Comparison of ENCODE assay signal across 8 cellular contexts in genomic region chr7:135160858-135161653, GRCh38.
DNase-seq lines count a peak whose midpoint lies in the region; ATAC-seq and TF ChIP-seq lines count a peak whose summit lies in the region.

No MANE protein-coding gene starts in this region.

- peaks cover 8% of the 10 kb centered on the region for H3K79me2 ChIP-seq in parathyroid adenoma

- H3K4me3 Mint-ChIP-seq in dendritic cell treated with granulocyte-macrophage colony-stimulating factor and Interleukin-4, amounts not matched to agents 40 ng/mL and 50 ng/mL, for 4 days = peak overlapping the region; percentile 41

- no peaks in the 10 kb centered on the region for H3K9me3 ChIP-seq in parathyroid adenoma (ENCODE audit: control insufficient read depth, low read length)

- peak overlapping the region; percentile 84 for H3K27ac Mint-ChIP-seq in dendritic cell treated with granulocyte-macrophage colony-stimulating factor and Interleukin-4, amounts not matched to agents 40 ng/mL and 50 ng/mL, for 4 days

- no peaks in the 10 kb centered on the region for H3K36me3 ChIP-seq in parathyroid adenoma (ENCODE audit: control insufficient read depth, insufficient read depth, low read length)

- peak overlapping the region; percentile 5 for H3K27ac ChIP-seq in parathyroid adenoma

- H3K27me3 ChIP-seq in parathyroid adenoma (ENCODE audit: control insufficient read depth, insufficient read depth, low read length) = no peaks in the 10 kb centered on the region

- H2AFZ ChIP-seq in parathyroid adenoma = peak overlapping the region; percentile 30

- peak; percentile 87 for DNase-seq in NAMALWA (ENCODE audit: low spot score)
- DNase-seq in effector CD4-positive, alpha-beta T cell = no peak
- DNase-seq in NCI-H146 treated with DMSO at 0.1 percent for 48 hours (lab: John Stamatoyannopoulos, UW; ENCODE audit: unreplicated experiment) = no peak

- intact Hi-C loops in dendritic cell treated with granulocyte-macrophage colony-stimulating factor and Interleukin-4, amounts not matched to agents 40 ng/mL and 50 ng/mL, for 4 days (cut with micrococcal nuclease) = loop anchor here (10.0 kb wide), 1 partner anchor 516 kb away; the partner anchor contains the start of gene BPGM

- peaks cover 27% of the 10 kb centered on the region for H3K9me3 Mint-ChIP-seq in dendritic cell treated with granulocyte-macrophage colony-stimulating factor and Interleukin-4, amounts not matched to agents 40 ng/mL and 50 ng/mL, for 4 days

- no peak for ATAC-seq in GM18519 (IDR thresholded peaks at IDR 0.05; ENCODE audit: low FRiP score, unreplicated experiment)
- ATAC-seq in GM18858 (IDR thresholded peaks at IDR 0.05; ENCODE audit: unreplicated experiment) = no peak

- no peak overlapping the region for H3K4me2 ChIP-seq in parathyroid adenoma (ENCODE audit: low read length)

- H3K27me3 Mint-ChIP-seq in dendritic cell treated with granulocyte-macrophage colony-stimulating factor and Interleukin-4, amounts not matched to agents 40 ng/mL and 50 ng/mL, for 4 days = no peaks in the 10 kb centered on the region

- peak; percentile 22 for TF ChIP-seq CTCF in GM12873 (IDR thresholded peaks at IDR 0.05; ENCODE audit: insufficient read depth, low read depth, low read length, missing control alignments)
- no peak for TF ChIP-seq CTCF in parathyroid adenoma (IDR thresholded peaks at IDR 0.05)

- H3K36me3 Mint-ChIP-seq in dendritic cell treated with granulocyte-macrophage colony-stimulating factor and Interleukin-4, amounts not matched to agents 40 ng/mL and 50 ng/mL, for 4 days (ENCODE audit: low read depth) = peaks cover 86% of the 10 kb centered on the region

- H3K4me1 ChIP-seq in parathyroid adenoma = peaks cover 15% of the 10 kb centered on the region

- H3K4me3 ChIP-seq in parathyroid adenoma (ENCODE audit: low read depth, low read length) = no peak overlapping the region

- no peak overlapping the region for H3K9ac ChIP-seq in parathyroid adenoma

- peaks cover 55% of the 10 kb centered on the region for H3K4me1 Mint-ChIP-seq in dendritic cell treated with granulocyte-macrophage colony-stimulating factor and Interleukin-4, amounts not matched to agents 40 ng/mL and 50 ng/mL, for 4 days (ENCODE audit: low read depth)
